ENCODE assay signal across 1 cellular context in the genomic region with DNA sequence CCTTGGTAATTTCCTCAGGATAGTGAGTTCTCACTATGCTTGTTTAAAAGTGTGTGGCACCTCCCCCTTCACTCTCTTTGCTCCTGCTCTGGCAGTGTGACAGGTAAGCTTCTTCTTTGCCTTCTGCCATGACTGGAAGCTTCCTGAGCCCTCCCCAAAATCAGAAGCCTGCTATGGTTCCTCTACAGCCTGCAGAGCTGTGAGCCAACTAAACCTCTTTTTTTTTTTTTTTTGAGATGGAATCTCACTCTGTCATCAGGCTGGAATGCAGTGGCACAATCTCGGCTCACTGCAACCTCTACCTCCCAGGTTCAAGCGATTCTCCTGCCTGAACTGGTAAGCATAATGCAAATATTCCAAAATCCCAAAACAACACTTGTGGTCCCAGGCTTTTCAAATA.
TF ChIP-seq lines count a peak whose summit lies in the region.

No MANE protein-coding gene starts in this region.

TF ChIP-seq in HCT116, 20 proteins besides CTCF, POLR2A, EP300 and RAD21 (continued from another document):
- TF ChIP-seq, protein P1, sequence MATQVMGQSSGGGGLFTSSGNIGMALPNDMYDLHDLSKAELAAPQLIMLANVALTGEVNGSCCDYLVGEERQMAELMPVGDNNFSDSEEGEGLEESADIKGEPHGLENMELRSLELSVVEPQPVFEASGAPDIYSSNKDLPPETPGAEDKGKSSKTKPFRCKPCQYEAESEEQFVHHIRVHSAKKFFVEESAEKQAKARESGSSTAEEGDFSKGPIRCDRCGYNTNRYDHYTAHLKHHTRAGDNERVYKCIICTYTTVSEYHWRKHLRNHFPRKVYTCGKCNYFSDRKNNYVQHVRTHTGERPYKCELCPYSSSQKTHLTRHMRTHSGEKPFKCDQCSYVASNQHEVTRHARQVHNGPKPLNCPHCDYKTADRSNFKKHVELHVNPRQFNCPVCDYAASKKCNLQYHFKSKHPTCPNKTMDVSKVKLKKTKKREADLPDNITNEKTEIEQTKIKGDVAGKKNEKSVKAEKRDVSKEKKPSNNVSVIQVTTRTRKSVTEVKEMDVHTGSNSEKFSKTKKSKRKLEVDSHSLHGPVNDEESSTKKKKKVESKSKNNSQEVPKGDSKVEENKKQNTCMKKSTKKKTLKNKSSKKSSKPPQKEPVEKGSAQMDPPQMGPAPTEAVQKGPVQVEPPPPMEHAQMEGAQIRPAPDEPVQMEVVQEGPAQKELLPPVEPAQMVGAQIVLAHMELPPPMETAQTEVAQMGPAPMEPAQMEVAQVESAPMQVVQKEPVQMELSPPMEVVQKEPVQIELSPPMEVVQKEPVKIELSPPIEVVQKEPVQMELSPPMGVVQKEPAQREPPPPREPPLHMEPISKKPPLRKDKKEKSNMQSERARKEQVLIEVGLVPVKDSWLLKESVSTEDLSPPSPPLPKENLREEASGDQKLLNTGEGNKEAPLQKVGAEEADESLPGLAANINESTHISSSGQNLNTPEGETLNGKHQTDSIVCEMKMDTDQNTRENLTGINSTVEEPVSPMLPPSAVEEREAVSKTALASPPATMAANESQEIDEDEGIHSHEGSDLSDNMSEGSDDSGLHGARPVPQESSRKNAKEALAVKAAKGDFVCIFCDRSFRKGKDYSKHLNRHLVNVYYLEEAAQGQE (IDR thresholded peaks at IDR 0.05; ENCODE audit: low read depth), result no peak
